ENCODE assay signal across 9 cellular contexts in the genomic region with DNA sequence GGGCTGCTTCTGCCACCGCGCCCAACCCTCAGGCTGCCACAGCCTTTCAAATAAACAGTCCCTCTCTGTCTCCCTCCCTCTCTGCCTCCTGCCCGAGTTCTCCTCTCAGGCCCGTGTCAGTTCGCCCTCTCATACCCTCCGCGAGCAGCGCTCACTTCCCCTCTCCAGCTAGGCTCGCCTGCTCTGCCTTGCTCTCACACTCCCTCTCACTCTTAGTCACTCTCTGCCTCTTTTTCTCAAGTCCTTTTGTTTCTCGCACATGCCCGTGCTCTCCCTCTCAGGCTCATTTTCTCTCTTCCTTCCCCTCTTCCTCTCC. TPM values are rescaled to one million over a fixed set of nuclear protein-coding genes. Genes with fewer than 3 reads are reported as not detected.
DNase-seq lines count a peak whose midpoint lies in the region; ATAC-seq, FAIRE-seq and TF ChIP-seq lines count a peak whose summit lies in the region.
"Had no signal": no experiment of that assay in that cellular context is flagged by ENCODE, and none has a peak within 500 bp of the region (broad histone marks: within the 10 kb centered on the region; RNA-seq: fewer than 3 reads in every experiment).

No MANE protein-coding gene starts in this region.

- peaks cover 4% of the 10 kb centered on the region for H3K9me3 Mint-ChIP-seq in MCF 10A (ENCODE audit: unreplicated experiment)

- POLR2A ChIA-PET in PC-9 (lab: Charles Lee; ENCODE audit: unreplicated experiment): no interaction called here
- POLR2A ChIA-PET in MCF 10A (lab: Yijun Ruan, JAX): interaction anchor here (0.6 to 4.5 kb wide), 13 partner anchors 11 to 392 kb away, joined by 3 to 38 read pairs (median 6); no protein-coding TSS in a partner anchor

- H4K20me1 ChIP-seq in PC-9 (ENCODE audit: insufficient read depth) (no peaks in the 10 kb centered on the region; the same call in 1 of the 2 replicates), keratinocyte (ENCODE audit: control insufficient read depth, extremely low read depth, insufficient read depth, low read length) (peaks cover 14% of the 10 kb centered on the region)

- TF ChIP-seq CTCF in PC-9 (conservative IDR thresholded peaks at IDR 0.05): no peak
- no peak for TF ChIP-seq CTCF in MCF 10A (IDR thresholded peaks at IDR 0.05; ENCODE audit: unreplicated experiment)
- no peak for TF ChIP-seq CTCF in keratinocyte (optimal IDR thresholded peaks at IDR 0.05 in 1 of 3, IDR thresholded peaks at IDR 0.05 in 1 of 3, conservative IDR thresholded peaks at IDR 0.05 in 1 of 3; ENCODE audit: extremely low read depth in 1 of 3, insufficient read depth in 2 of 3, low read length in 3 of 3)

- H3K4me1 Mint-ChIP-seq in MCF 10A (ENCODE audit: insufficient read depth, unreplicated experiment): peaks cover 15% of the 10 kb centered on the region

- H3K9me3 ChIP-seq in PC-9 (ENCODE audit: insufficient read depth, low read depth) (no peaks in the 10 kb centered on the region), keratinocyte (ENCODE audit: control insufficient read depth, low read depth, low read length) (no peaks in the 10 kb centered on the region)

- peak overlapping the region; percentile 77 for H3K4me3 Mint-ChIP-seq in MCF 10A (ENCODE audit: unreplicated experiment)

- BruUV-seq in PC-9 (replicated peaks; lab: Mats Ljungman, UMichigan) (no TSS peak), MCF 10A (replicated peaks; lab: Mats Ljungman, UMichigan) (no TSS peak)

- ATAC-seq in HG02588 (IDR thresholded peaks at IDR 0.05; ENCODE audit: unreplicated experiment): peak; percentile 40

- intact Hi-C loops in PC-9 (cut with micrococcal nuclease; ENCODE audit: unreplicated experiment): no loop called here
- intact Hi-C loops in MCF 10A (cut with micrococcal nuclease): loop anchor here (10.0 kb wide), 1 partner anchor 103 kb away; no protein-coding TSS in a partner anchor

- H3K36me3 Mint-ChIP-seq in MCF 10A (ENCODE audit: insufficient read depth, unreplicated experiment): peaks cover 4% of the 10 kb centered on the region

- H2AFZ ChIP-seq in PC-9 (no peak overlapping the region), keratinocyte (ENCODE audit: control insufficient read depth, low read length) (no peak overlapping the region)

- peaks cover 19% of the 10 kb centered on the region for H3K27me3 Mint-ChIP-seq in MCF 10A (ENCODE audit: insufficient read depth, unreplicated experiment)

- no peak for FAIRE-seq in keratinocyte (lab: Jason Lieb, UNC)

- H3K27me3 ChIP-seq in PC-9 (ENCODE audit: insufficient read depth, low read depth) (no peaks in the 10 kb centered on the region), keratinocyte (ENCODE audit: control insufficient read depth, extremely low read depth, insufficient read depth, low read length) (no peaks in the 10 kb centered on the region)

- H3K27ac ChIP-seq in PC-9 (peak overlapping the region; percentile 54), keratinocyte (ENCODE audit: control insufficient read depth, insufficient read depth, low read length) (peak overlapping the region; percentile 92)
- H3K27ac ChIP-seq: KMS-11 had no signal

- H3K9me2 ChIP-seq in PC-9 (ENCODE audit: insufficient read depth): no peaks in the 10 kb centered on the region

- no peak overlapping the region for H3K4me3 ChIP-seq in PC-9
- H3K4me3 ChIP-seq in keratinocyte (ENCODE audit: control insufficient read depth in 2 of 3, extremely low read depth in 1 of 3, insufficient read depth in 2 of 3, low read depth in 1 of 3, low read length in 3 of 3): peak overlapping the region; percentile 67 to 86 (median 68)

- DNase-seq in ELF-1 (ENCODE audit: low read depth, low spot score) (peak; percentile 69), PC-9 (peak in 1 of 2 experiments; percentile 42), MCF 10A (ENCODE audit: unreplicated experiment) (peak; percentile 71), keratinocyte (ENCODE audit: low read depth, low spot score) (no peak), DMS153 treated with DMSO at 0.1 percent for 48 hours (lab: John Stamatoyannopoulos, UW; ENCODE audit: unreplicated experiment) (no peak), inferior parietal cortex (ENCODE audit: extremely low spot score) (no peak)
- peak in 2 of 3 donors; percentile 6 to 29 for DNase-seq in stimulated activated CD4-positive, alpha-beta T cell treated with anti-CD3 and anti-CD28 coated beads, Interleukin-12 subunit alpha, Interleukin-12 subunit beta, amount 100 ng/mL, for 48 hours (ENCODE audit: low read depth in 2 of 3, low spot score in 1 of 3)

- H3F3A ChIP-seq in PC-9 (ENCODE audit: insufficient read depth, low read depth): no peaks in the 10 kb centered on the region

- H3K4me1 ChIP-seq in PC-9 (replicated peaks; ENCODE audit: insufficient read depth) (peaks cover 19% of the 10 kb centered on the region), keratinocyte (ENCODE audit: control insufficient read depth, extremely low read depth, insufficient read depth, low read length) (peaks cover 38% of the 10 kb centered on the region)

- H3K27ac Mint-ChIP-seq in MCF 10A (ENCODE audit: low read depth, unreplicated experiment): peak overlapping the region; percentile 91

- no peaks in the 10 kb centered on the region for H3K36me3 ChIP-seq in PC-9 (ENCODE audit: low read depth)
- H3K36me3 ChIP-seq in keratinocyte (ENCODE audit: control insufficient read depth in 2 of 2, extremely low read depth in 1 of 2, insufficient read depth in 2 of 2, low read length in 2 of 2): peaks cover 3 to 14% of the 10 kb centered on the region in 2 experiments

- dilution Hi-C loops in keratinocyte (cut with MboI; ENCODE audit: extremely low pct_ligation_motif_present, low sequenced_read_pairs): no loop called here

- peaks cover 4% of the 10 kb centered on the region for H3K9me1 ChIP-seq in keratinocyte (ENCODE audit: control insufficient read depth, extremely low read depth, insufficient read depth, low read length)

- peak overlapping the region; percentile 86 for H3K4me2 ChIP-seq in PC-9
- peak overlapping the region; percentile 83 for H3K4me2 ChIP-seq in keratinocyte (ENCODE audit: control insufficient read depth, extremely low read depth, insufficient read depth, low read depth, low read length)
- H3K4me2 ChIP-seq: KMS-11 had no signal

- peaks cover 50% of the 10 kb centered on the region for H3K79me2 ChIP-seq in PC-9 (ENCODE audit: low read depth)
- peaks cover 84% of the 10 kb centered on the region for H3K79me2 ChIP-seq in keratinocyte (ENCODE audit: control insufficient read depth, insufficient read depth, low read length)

- CTCF ChIA-PET in PC-9 (lab: Charles Lee) (no interaction called here), MCF 10A (lab: Yijun Ruan, JAX) (interaction anchor here (0.7 to 2.5 kb wide), 6 partner anchors 10 to 453 kb away, joined by 3 to 19 read pairs (median 6); no protein-coding TSS in a partner anchor)

- H3K9ac ChIP-seq in keratinocyte (ENCODE audit: control insufficient read depth, extremely low read depth, insufficient read depth, low read length): peak overlapping the region; percentile 81
- H3K9ac ChIP-seq: KMS-11 had no signal

RNA-seq across cellular contexts. Expression of a gene that starts 3.2 kb away (rescaled TPM):
- 31.1 and 35.2 TPM in 2 replicates for total RNA-seq in PC-9 (2021)
- 38.9 and 42.9 TPM in 2 replicates for total RNA-seq in MCF 10A (2022)
- polyA plus RNA-seq in keratinocyte: 90.3 to 137 TPM (median 120 TPM) in 3 replicates
- 35.3 TPM for polyA plus RNA-seq in keratinocyte (2011; ENCODE audit: low read depth)
- 46.6 and 79.5 TPM in 2 replicates for polyA plus RNA-seq in keratinocyte (2011; cell fraction: cytosol; rRNA removed)
- polyA plus RNA-seq in keratinocyte (2011; cell fraction: nucleus; rRNA removed): 147 and 197 TPM in 2 replicates
- 59.0 and 122 TPM in 2 replicates for polyA plus RNA-seq in keratinocyte (2012; ENCODE audit: low replicate concordance)
- polyA minus RNA-seq in keratinocyte: 86.4 to 129 TPM (median 110 TPM) in 3 replicates
- polyA minus RNA-seq in keratinocyte (2011; cell fraction: cytosol; rRNA and poly(A)+ RNA removed): 140 TPM
- polyA minus RNA-seq in keratinocyte (2011; cell fraction: nucleus; rRNA and poly(A)+ RNA removed): 173 and 187 TPM in 2 replicates

Comparison
In these comparisons a context has a peak if more than half of its experiments do, and no peak if none do; other contexts are left out.
1. DNase-seq: peak in ELF-1 (single experiment), MCF 10A (single experiment) and stimulated activated CD4-positive, alpha-beta T cell treated with anti-CD3 and anti-CD28 coated beads, Interleukin-12 subunit alpha, Interleukin-12 subunit beta, amount 100 ng/mL, for 48 hours (2 of 3); none in keratinocyte (single experiment), DMS153 treated with DMSO at 0.1 percent for 48 hours (single experiment) and inferior parietal cortex (single experiment).